Comparison of ENCODE assay signal across 1 cellular context in genomic region chr11:44846852-44847251, GRCh38.
TF ChIP-seq lines count a peak whose summit lies in the region.

No MANE protein-coding gene starts in this region.

TF ChIP-seq in HepG2, 621 proteins besides CTCF, POLR2A, EP300 and RAD21 (continued from another document):
- TF ChIP-seq ZNF580 (CRISPR knock-in tag; IDR thresholded peaks at IDR 0.05; ENCODE audit: borderline replicate concordance, low read depth) = no peak
- TF ChIP-seq ZSCAN20 (CRISPR knock-in tag; IDR thresholded peaks at IDR 0.05; ENCODE audit: borderline replicate concordance) = no peak
